In the genomic region with DNA sequence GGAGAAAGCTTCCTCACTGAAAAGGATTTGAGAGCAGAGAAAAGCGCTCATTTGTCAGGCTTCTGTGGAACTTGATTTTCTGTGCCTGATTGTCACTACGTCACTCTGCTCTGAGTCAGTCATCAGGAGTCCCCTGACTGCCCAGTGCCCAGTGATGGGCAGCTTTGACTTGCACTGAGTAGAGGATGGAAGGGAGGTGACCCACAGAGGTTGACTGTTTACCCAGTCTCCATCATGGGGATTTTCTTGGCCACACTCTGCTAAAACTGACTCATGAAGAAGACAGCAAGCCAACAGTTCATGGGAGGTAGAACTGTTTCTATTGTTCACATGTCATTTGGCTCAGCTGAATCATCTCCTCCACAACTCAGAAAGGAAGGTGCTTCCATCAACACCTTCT, we compare ENCODE assay signal across 10 cellular contexts.
DNase-seq lines count a peak whose midpoint lies in the region; ATAC-seq and TF ChIP-seq lines count a peak whose summit lies in the region.
"Had no signal": no experiment of that assay in that cellular context is flagged by ENCODE, and none has a peak within 500 bp of the region (broad histone marks: within the 10 kb centered on the region; RNA-seq: fewer than 3 reads in every experiment).

No MANE protein-coding gene starts in this region.

- ATAC-seq in HG03095 (IDR thresholded peaks at IDR 0.05; ENCODE audit: unreplicated experiment): peak; percentile 37
- ATAC-seq in stimulated activated effector memory CD8-positive, alpha-beta T cell treated with anti-CD3 and anti-CD28 coated beads, Interleukin-12 subunit alpha, Interleukin-12 subunit beta, amount 100 ng/mL, for 72 hours: peak; percentile 96

- H3K36me3 Mint-ChIP-seq in stimulated activated effector memory CD8-positive, alpha-beta T cell treated with anti-CD3 and anti-CD28 coated beads, Interleukin-12 subunit alpha, Interleukin-12 subunit beta, amount 100 ng/mL, for 72 hours: no peaks in the 10 kb centered on the region
- H3K36me3 Mint-ChIP-seq: T-cell had no signal

- no peaks in the 10 kb centered on the region for H3K9me3 Mint-ChIP-seq in stimulated activated effector memory CD8-positive, alpha-beta T cell treated with anti-CD3 and anti-CD28 coated beads, Interleukin-12 subunit alpha, Interleukin-12 subunit beta, amount 100 ng/mL, for 72 hours
- H3K9me3 Mint-ChIP-seq: T-cell had no signal

- H3K27ac Mint-ChIP-seq in stimulated activated effector memory CD8-positive, alpha-beta T cell treated with anti-CD3 and anti-CD28 coated beads, Interleukin-12 subunit alpha, Interleukin-12 subunit beta, amount 100 ng/mL, for 72 hours: peak overlapping the region; percentile 93
- H3K27ac Mint-ChIP-seq: T-cell had no signal

- in situ Hi-C loops in astrocyte of the spinal cord (cut with HindIII; ENCODE audit: low sequenced_read_pairs): no loop called here

- H3K4me3 ChIP-seq in astrocyte of the spinal cord (ENCODE audit: low read depth, low read length): no peak overlapping the region

- peak; percentile 7 for DNase-seq in activated naive CD4-positive, alpha-beta T cell treated with Interleukin-2 at 50 U/mL for 16 hours
- no peak for DNase-seq in activated naive CD4-positive, alpha-beta T cell (lab: John Stamatoyannopoulos, UW)
- peak; percentile 82 for DNase-seq in astrocyte of the spinal cord (ENCODE audit: low read depth, low spot score)
- DNase-seq in stimulated activated effector memory CD8-positive, alpha-beta T cell treated with anti-CD3 and anti-CD28 coated beads, Interleukin-12 subunit alpha, Interleukin-12 subunit beta, amount 100 ng/mL, for 72 hours (ENCODE audit: low spot score in 2 of 2): peak in 1 of 2 donors; percentile 75
- no peak for DNase-seq in dedifferentiated amniotic fluid mesenchymal stem cell (ENCODE audit: extremely low spot score)
- DNase-seq in NCI-H2171 (lab: John Stamatoyannopoulos, UW): no peak
- DNase-seq in NCI-H1092 treated with DMSO at 0.1 percent for 48 hours (lab: John Stamatoyannopoulos, UW): no peak
- DNase-seq: BE2C, T-cell had no signal

- peaks cover 75% of the 10 kb centered on the region for H3K4me1 Mint-ChIP-seq in stimulated activated effector memory CD8-positive, alpha-beta T cell treated with anti-CD3 and anti-CD28 coated beads, Interleukin-12 subunit alpha, Interleukin-12 subunit beta, amount 100 ng/mL, for 72 hours

- peak overlapping the region; percentile 30 for H3K4me3 Mint-ChIP-seq in stimulated activated effector memory CD8-positive, alpha-beta T cell treated with anti-CD3 and anti-CD28 coated beads, Interleukin-12 subunit alpha, Interleukin-12 subunit beta, amount 100 ng/mL, for 72 hours
- H3K4me3 Mint-ChIP-seq: T-cell had no signal

- TF ChIP-seq CTCF in astrocyte of the spinal cord (IDR thresholded peaks at IDR 0.05; ENCODE audit: low read depth, low read length): no peak

Comparison
In these comparisons a context has a peak if more than half of its experiments do, and no peak if none do; other contexts are left out.
1. DNase-seq: peak in activated naive CD4-positive, alpha-beta T cell treated with Interleukin-2 at 50 U/mL for 16 hours (single experiment) and astrocyte of the spinal cord (single experiment); none in activated naive CD4-positive, alpha-beta T cell (0 of 4), dedifferentiated amniotic fluid mesenchymal stem cell (single experiment), NCI-H2171 (single experiment) and NCI-H1092 treated with DMSO at 0.1 percent for 48 hours (single experiment).